ENCODE assay signal across 8 cellular contexts in the genomic region with DNA sequence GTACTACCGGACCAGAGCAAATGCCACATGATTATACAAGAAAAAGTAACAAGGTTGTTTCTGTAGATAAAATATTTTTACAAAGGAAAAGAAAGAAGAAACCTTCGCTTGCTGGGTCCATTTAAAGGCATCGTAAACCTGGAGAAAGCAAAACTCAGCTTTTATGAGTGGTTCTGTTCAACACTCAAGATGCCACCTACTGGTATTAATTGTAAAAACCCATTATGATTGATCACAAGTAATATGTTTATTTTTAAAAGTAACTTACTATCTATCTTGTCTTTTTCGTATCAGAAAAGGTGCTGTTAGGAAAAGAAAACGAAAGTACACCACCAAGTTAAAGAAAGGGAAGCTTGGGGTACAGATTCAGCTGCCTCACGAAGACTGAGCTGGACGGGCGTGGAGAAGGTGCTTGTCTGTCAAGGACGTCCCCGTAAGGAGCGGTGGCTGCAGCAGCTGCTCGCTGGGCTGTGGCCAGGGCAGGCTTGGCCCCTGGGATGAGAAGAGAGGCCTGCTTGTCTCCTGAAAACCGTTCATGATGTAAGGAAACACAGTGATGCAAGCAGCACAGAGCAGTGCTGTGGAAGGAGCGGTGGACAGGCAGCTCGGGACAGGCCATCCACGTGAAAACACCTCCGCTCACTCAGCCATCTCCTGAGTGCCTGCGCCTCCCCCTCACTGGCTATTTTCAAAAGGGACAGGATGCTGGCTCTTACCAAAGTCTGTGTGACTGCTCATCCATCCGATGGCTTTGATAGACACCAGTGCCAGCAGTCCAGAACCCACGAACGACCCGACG. TPM values are rescaled to one million over a fixed set of nuclear protein-coding genes. Genes with fewer than 3 reads are reported as not detected.
DNase-seq lines count a peak whose midpoint lies in the region; ATAC-seq and TF ChIP-seq lines count a peak whose summit lies in the region.

No MANE protein-coding gene starts in this region.

- H3K4me3 ChIP-seq in DOHH2 (ENCODE audit: low read length) (peak overlapping the region; percentile 65), astrocyte of the cerebellum (ENCODE audit: low read depth, low read length) (no peak overlapping the region), neural progenitor cell (no peak overlapping the region)

- no peaks in the 10 kb centered on the region for H3K27me3 Mint-ChIP-seq in neural progenitor cell (ENCODE audit: insufficient read depth, low read depth)

- H3K79me2 ChIP-seq in DOHH2 (ENCODE audit: control insufficient read depth, low read length) (peaks cover 65% of the 10 kb centered on the region), neural progenitor cell (ENCODE audit: low read depth) (peaks cover 20% of the 10 kb centered on the region)

- in situ Hi-C loops in astrocyte of the cerebellum (cut with HindIII; ENCODE audit: low sequenced_read_pairs): no loop called here

- H3K9me2 ChIP-seq in DOHH2 (replicated peaks; ENCODE audit: control insufficient read depth, low read length): no peaks in the 10 kb centered on the region

- ATAC-seq in GM21515 (IDR thresholded peaks at IDR 0.05; ENCODE audit: unreplicated experiment): peak; percentile 32

- no peak overlapping the region for H3K27ac Mint-ChIP-seq in neural progenitor cell

- H3K9me3 Mint-ChIP-seq in neural progenitor cell: peaks cover 2% of the 10 kb centered on the region

- peaks cover 100% of the 10 kb centered on the region for H3K4me1 ChIP-seq in DOHH2 (ENCODE audit: control insufficient read depth, low read length)
- peaks cover 17% of the 10 kb centered on the region for H3K4me1 ChIP-seq in neural progenitor cell

- peaks cover 9% of the 10 kb centered on the region for H3K4me1 Mint-ChIP-seq in neural progenitor cell

- H3K27me3 ChIP-seq in DOHH2 (ENCODE audit: control insufficient read depth, low read length) (no peaks in the 10 kb centered on the region), neural progenitor cell (no peaks in the 10 kb centered on the region)

- H3K4me2 ChIP-seq in DOHH2 (ENCODE audit: low read length): peak overlapping the region; percentile 85
- no peak overlapping the region for H3K4me2 ChIP-seq in neural progenitor cell

- H3K27ac ChIP-seq in DOHH2 (ENCODE audit: low read depth, low read length): peak overlapping the region; percentile 99
- no peak overlapping the region for H3K27ac ChIP-seq in neural progenitor cell

- H3K4me3 Mint-ChIP-seq in neural progenitor cell: no peak overlapping the region

- H3F3A ChIP-seq in DOHH2 (ENCODE audit: control insufficient read depth, insufficient read depth) (peaks cover 72% of the 10 kb centered on the region), neural progenitor cell (ENCODE audit: low read depth) (peaks cover 9% of the 10 kb centered on the region)

- no peak for DNase-seq in astrocyte of the cerebellum (ENCODE audit: low read depth)
- DNase-seq in neural progenitor cell (ENCODE audit: low spot score): no peak
- DNase-seq in effector CD4-positive, alpha-beta T cell: no peak
- DNase-seq in stimulated activated CD4-positive, alpha-beta T cell treated with anti-CD3 and anti-CD28 coated beads, Interleukin-12 subunit alpha, Interleukin-12 subunit beta, amount 100 ng/mL, for 4 hours: no peak
- no peak for DNase-seq in midbrain (lab: John Stamatoyannopoulos, UW)
- DNase-seq in activated CD4-positive, CD25-positive, alpha-beta regulatory T cell treated with anti-CD3 and anti-CD28 coated beads, Interleukin-2, amount 50 U/mL, for 72 hours: no peak

- peak; percentile 54 for TF ChIP-seq CTCF in DOHH2 (IDR thresholded peaks at IDR 0.05; ENCODE audit: low read depth, low read length, poor library complexity, severe bottlenecking)
- peak; percentile 25 for TF ChIP-seq CTCF in astrocyte of the cerebellum (IDR thresholded peaks at IDR 0.05; ENCODE audit: low read depth, low read length, missing control alignments)
- peak; percentile 35 for TF ChIP-seq CTCF in neural progenitor cell (IDR thresholded peaks at IDR 0.05)

- peaks cover 88% of the 10 kb centered on the region for H3K36me3 ChIP-seq in DOHH2 (ENCODE audit: control insufficient read depth, low read length)
- H3K36me3 ChIP-seq in neural progenitor cell: peaks cover 3% of the 10 kb centered on the region

- no peaks in the 10 kb centered on the region for H4K20me1 ChIP-seq in DOHH2 (ENCODE audit: control insufficient read depth, insufficient read depth, low read depth, low read length)
- H4K20me1 ChIP-seq in neural progenitor cell (ENCODE audit: low read depth): peaks cover 73% of the 10 kb centered on the region

- H3K9me3 ChIP-seq in DOHH2 (ENCODE audit: control insufficient read depth, insufficient read depth, low read length) (no peaks in the 10 kb centered on the region), neural progenitor cell (ENCODE audit: low read depth) (no peaks in the 10 kb centered on the region)

- H2AFZ ChIP-seq in neural progenitor cell (replicated peaks): no peak overlapping the region

- no peak overlapping the region for H3K9ac ChIP-seq in neural progenitor cell

- H3K36me3 Mint-ChIP-seq in neural progenitor cell: peaks cover 51% of the 10 kb centered on the region

RNA-seq across cellular contexts. Expression of a gene that starts 25.0 kb away (rescaled TPM):
- 42.3 and 45.7 TPM in 2 replicates for total RNA-seq in neural progenitor cell (ENCODE audit: low replicate concordance)

RNA-seq across cellular contexts. Expression of a gene that starts 54.5 kb away (rescaled TPM):
- total RNA-seq in neural progenitor cell (ENCODE audit: low replicate concordance): 5.4 and 7.9 TPM in 2 replicates
